In genomic region chr19:46350029-46350757, GRCh38 we compare ENCODE assay signal across 9 cellular contexts. TPM values are rescaled to one million over a fixed set of nuclear protein-coding genes. Genes with fewer than 3 reads are reported as not detected.
DNase-seq lines count a peak whose midpoint lies in the region; ATAC-seq, FAIRE-seq and TF ChIP-seq lines count a peak whose summit lies in the region.
"Had no signal": no experiment of that assay in that cellular context is flagged by ENCODE, and none has a peak within 500 bp of the region (broad histone marks: within the 10 kb centered on the region; RNA-seq: fewer than 3 reads in every experiment).

No MANE protein-coding gene starts in this region.

- H3K36me3 Mint-ChIP-seq in activated T-helper 2 cell treated with anti-CD3 and anti-CD28 coated beads, Interferon-gamma antibody, Interleukin-2, Interleukin-4, amounts not matched to agents 10 μg/mL and 5 μg/mL and 100 μg/mL, durations not matched to agents 14 hours and 24 hours and 36 hours (ENCODE audit: low read depth), result peaks cover 60% of the 10 kb centered on the region

- 32 to 38% methylated on average over 8 of the region's 8 CpGs for WGBS in lung, 2 donors

- H3K27ac Mint-ChIP-seq in activated T-helper 2 cell treated with anti-CD3 and anti-CD28 coated beads, Interferon-gamma antibody, Interleukin-2, Interleukin-4, amounts not matched to agents 10 μg/mL and 5 μg/mL and 100 μg/mL, durations not matched to agents 14 hours and 24 hours and 36 hours, result peak overlapping the region; percentile 95

- H3K4me1 ChIP-seq in lung (ENCODE audit: control insufficient read depth in 2 of 2, insufficient read depth in 2 of 2, low read length in 2 of 2), result peaks cover 7 to 35% of the 10 kb centered on the region in 2 donors

- DNase-seq in GM19239 (ENCODE audit: insufficient read length, low spot score) (no peak), lung (ENCODE audit: low spot score) (no peak), HT-29 (ENCODE audit: low spot score) (no peak), foreskin melanocyte (no peak), NOMO-1 treated with dmso at 0.1 percent for 144 hours (lab: John Stamatoyannopoulos, UW; ENCODE audit: unreplicated experiment) (no peak)
- DNase-seq in activated T-helper 2 cell treated with anti-CD3 and anti-CD28 coated beads, Interferon-gamma antibody, Interleukin-2, Interleukin-4, amounts not matched to agents 10 μg/mL and 5 μg/mL and 100 μg/mL, durations not matched to agents 14 hours and 24 hours and 36 hours (ENCODE audit: low spot score), result no peak

- intact Hi-C loops in activated T-helper 2 cell treated with anti-CD3 and anti-CD28 coated beads, Interferon-gamma antibody, Interleukin-2, Interleukin-4, amounts not matched to agents 10 μg/mL and 5 μg/mL and 100 μg/mL, durations not matched to agents 14 hours and 24 hours and 36 hours (cut with micrococcal nuclease), result no loop called here

- ATAC-seq in lung (ENCODE audit: insufficient read depth, low FRiP score) (no peak), HG02623 (IDR thresholded peaks at IDR 0.05; ENCODE audit: unreplicated experiment) (no peak)

- H3K4me3 ChIP-seq in lung, result no peak overlapping the region

- no peaks in the 10 kb centered on the region for H3K27me3 Mint-ChIP-seq in activated T-helper 2 cell treated with anti-CD3 and anti-CD28 coated beads, Interferon-gamma antibody, Interleukin-2, Interleukin-4, amounts not matched to agents 10 μg/mL and 5 μg/mL and 100 μg/mL, durations not matched to agents 14 hours and 24 hours and 36 hours (ENCODE audit: low read depth)

- peak; percentile 8 for FAIRE-seq in GM19239 (lab: Jason Lieb, UNC)
- FAIRE-seq: HTR-8/SVneo had no signal

- no peaks in the 10 kb centered on the region for H3K27me3 ChIP-seq in lung (ENCODE audit: control insufficient read depth, insufficient read depth)

- TF ChIP-seq CTCF in 22Rv1 (IDR thresholded peaks at IDR 0.05) (no peak), lung (IDR thresholded peaks at IDR 0.05; ENCODE audit: control extremely low read depth, extremely low read depth) (no peak)

- peak overlapping the region; percentile 37; the same call in 1 of the 2 replicates for H3K27ac ChIP-seq in 22Rv1
- peak overlapping the region; percentile 51 to 82 for H3K27ac ChIP-seq in lung (ENCODE audit: low read depth in 1 of 2, low read length in 1 of 2)

- no peaks in the 10 kb centered on the region for H3K9me3 ChIP-seq in lung (ENCODE audit: control insufficient read depth in 2 of 2, insufficient read depth in 1 of 2, low read length in 1 of 2)

- H3K4me3 Mint-ChIP-seq in activated T-helper 2 cell treated with anti-CD3 and anti-CD28 coated beads, Interferon-gamma antibody, Interleukin-2, Interleukin-4, amounts not matched to agents 10 μg/mL and 5 μg/mL and 100 μg/mL, durations not matched to agents 14 hours and 24 hours and 36 hours (ENCODE audit: low read depth), result peak overlapping the region; percentile 89

- H3K4me1 Mint-ChIP-seq in activated T-helper 2 cell treated with anti-CD3 and anti-CD28 coated beads, Interferon-gamma antibody, Interleukin-2, Interleukin-4, amounts not matched to agents 10 μg/mL and 5 μg/mL and 100 μg/mL, durations not matched to agents 14 hours and 24 hours and 36 hours (ENCODE audit: low read depth), result peaks cover 49% of the 10 kb centered on the region

- peaks cover 0 to 20% of the 10 kb centered on the region in 2 donors for H3K36me3 ChIP-seq in lung (ENCODE audit: control insufficient read depth in 2 of 2, insufficient read depth in 2 of 2, low read length in 2 of 2)

- H3K9me3 Mint-ChIP-seq in activated T-helper 2 cell treated with anti-CD3 and anti-CD28 coated beads, Interferon-gamma antibody, Interleukin-2, Interleukin-4, amounts not matched to agents 10 μg/mL and 5 μg/mL and 100 μg/mL, durations not matched to agents 14 hours and 24 hours and 36 hours, result no peaks in the 10 kb centered on the region

RNA-seq across cellular contexts. Expression of gene PPP5C, which starts 3.3 kb away (rescaled TPM):
- total RNA-seq in activated T-helper 2 cell treated with anti-CD3 and anti-CD28 coated beads, Interferon-gamma antibody, Interleukin-2, Interleukin-4, amounts not matched to agents 10 μg/mL and 5 μg/mL and 100 μg/mL, durations not matched to agents 14 hours and 24 hours and 36 hours, result 136 TPM in 2 replicates
- 10 to 100 TPM; 52.9 to 69.8 TPM for total RNA-seq in lung
- 10 to 100 TPM; 48.5 to 56.4 TPM for polyA plus RNA-seq in lung
- total RNA-seq in HT-29 (2014; rRNA removed; shearing (Covaris generic)), result 221 and 224 TPM in 2 replicates

RNA-seq across cellular contexts. Expression of gene HIF3A, which starts 53.4 kb away (rescaled TPM):
- total RNA-seq in activated T-helper 2 cell treated with anti-CD3 and anti-CD28 coated beads, Interferon-gamma antibody, Interleukin-2, Interleukin-4, amounts not matched to agents 10 μg/mL and 5 μg/mL and 100 μg/mL, durations not matched to agents 14 hours and 24 hours and 36 hours, result not detected in 2 replicates
- 100 to 1,000 TPM in 1 of 2 donors, 10 to 100 TPM in 1; 85.5 to 315 TPM for total RNA-seq in lung
- polyA plus RNA-seq in lung, result 10 to 100 TPM; 24.1 to 41.3 TPM
- total RNA-seq in HT-29 (2014; rRNA removed; shearing (Covaris generic)), result not detected in 2 replicates

Comparison
In these comparisons a context has a peak if more than half of its experiments do, and no peak if none do; other contexts are left out.
1. RNA of gene HIF3A, which starts 53.4 kb away (total RNA-seq): 85.5 to 315 TPM in lung; not detected in activated T-helper 2 cell treated with anti-CD3 and anti-CD28 coated beads, Interferon-gamma antibody, Interleukin-2, Interleukin-4, amounts not matched to agents 10 μg/mL and 5 μg/mL and 100 μg/mL, durations not matched to agents 14 hours and 24 hours and 36 hours and not detected in HT-29; every median in the first group is over 10 times any median in the second.